In genomic region chr7:135194494-135195095, GRCh38 we compare ENCODE assay signal across 1 cellular context.
TF ChIP-seq lines count a peak whose summit lies in the region.

No MANE protein-coding gene starts in this region.

TF ChIP-seq in IMR-90, 13 proteins besides CTCF, POLR2A, EP300 and RAD21:
- no peak for TF ChIP-seq FOS (IDR thresholded peaks at IDR 0.05; ENCODE audit: low read depth, low read length)
- TF ChIP-seq NFE2L2 (IDR thresholded peaks at IDR 0.05; ENCODE audit: low read depth, low read length): no peak
- no peak for TF ChIP-seq CHD1 (IDR thresholded peaks at IDR 0.05; ENCODE audit: low read depth, low read length)
- no peak for TF ChIP-seq SMC3 (IDR thresholded peaks at IDR 0.05; ENCODE audit: low read depth, low read length)
- no peak for TF ChIP-seq BHLHE40 (IDR thresholded peaks at IDR 0.05; ENCODE audit: low read depth, low read length)
- no peak for TF ChIP-seq USF2 (IDR thresholded peaks at IDR 0.05; ENCODE audit: low read depth, low read length)
- no peak for TF ChIP-seq CEBPB (IDR thresholded peaks at IDR 0.05; ENCODE audit: low read depth, low read length)
- TF ChIP-seq MAZ (IDR thresholded peaks at IDR 0.05; ENCODE audit: borderline replicate concordance, low read depth, low read length): no peak
- TF ChIP-seq RFX5 (IDR thresholded peaks at IDR 0.05; ENCODE audit: low read depth, low read length): no peak
- no peak for TF ChIP-seq RCOR1 (IDR thresholded peaks at IDR 0.05; ENCODE audit: insufficient replicate concordance, low read length)
- no peak for TF ChIP-seq MAFK (IDR thresholded peaks at IDR 0.05; ENCODE audit: low read depth, low read length)
- no peak for TF ChIP-seq MXI1 (IDR thresholded peaks at IDR 0.05; ENCODE audit: borderline replicate concordance, low read depth, low read length)
- TF ChIP-seq ELK1 (IDR thresholded peaks at IDR 0.05; ENCODE audit: borderline replicate concordance, low read depth, low read length): no peak
TF ChIP-seq in IMR-90: peak in this region for 0.
